Comparison of ENCODE assay signal across 22 cellular contexts in genomic region chr11:72606362-72607100, GRCh38.
A peak's percentile ranks its signal among the peaks of the same experiment; 100 is the strongest.
DNase-seq lines count a peak whose midpoint lies in the region; ATAC-seq and TF ChIP-seq lines count a peak whose summit lies in the region.
"Had no signal": no experiment of that assay in that cellular context is flagged by ENCODE, and none has a peak within 500 bp of the region (broad histone marks: within the 10 kb centered on the region; RNA-seq: fewer than 3 reads in every experiment).

No MANE protein-coding gene starts in this region.

- WGBS in neuronal stem cell (ENCODE audit: extremely low coverage in 2 of 2, insufficient read length in 2 of 2, insufficient replicate concordance in 1 of 2), 2 donors = no CpG with 5 or more reads among the region's 11 CpGs
- 85% methylated on average over 9 of the region's 11 CpGs for WGBS in esophagus muscularis mucosa

- TF ChIP-seq POLR2A in uterus (IDR thresholded peaks at IDR 0.05) = no peak
- TF ChIP-seq POLR2A in esophagus muscularis mucosa (IDR thresholded peaks at IDR 0.05; ENCODE audit: low read depth) = no peak

- no peak for DNase-seq in NT2/D1 (ENCODE audit: low read depth, low spot score)
- peak; percentile 66 for DNase-seq in fibroblast of the aortic adventitia (ENCODE audit: low read depth)
- no peak for DNase-seq in neuronal stem cell (ENCODE audit: low spot score)
- DNase-seq in uterus = peak in 1 of 2 donors; percentile 32
- DNase-seq in NCI-H1092 treated with DMSO at 0.1 percent for 48 hours (lab: John Stamatoyannopoulos, UW) = no peak
- no peak for DNase-seq in esophagus muscularis mucosa (ENCODE audit: extremely low spot score)
- DNase-seq: activated CD8-positive, alpha-beta memory T cell treated with anti-CD3 and anti-CD28 coated beads, Interleukin-2, amount 50 U/mL, for 4 hours; activated effector memory CD4-positive, alpha-beta T cell treated with Interleukin-2 at 50 U/mL for 16 hours; CD8-positive, alpha-beta memory T cell; central memory CD4-positive, alpha-beta T cell; GDM1; glutamatergic neuron; NCI-H187; NCI-H2227 treated with DMSO at 0.1 percent for 48 hours; NCI-H774; PC-9; substantia nigra; T-helper 2 cell; WERI-Rb-1 had no signal

- no peak overlapping the region for H3K4me2 ChIP-seq in neuronal stem cell (ENCODE audit: insufficient read depth, low read length, poor library complexity, severe bottlenecking)
- H3K4me2 ChIP-seq: neural progenitor cell, PC-9 had no signal

- no peak for TF ChIP-seq EP300 in esophagus muscularis mucosa (IDR thresholded peaks at IDR 0.05)

- peak overlapping the region; percentile 50 for H3K23ac ChIP-seq in neuronal stem cell (ENCODE audit: low read depth, low read length, poor library complexity)

- no peak overlapping the region for H4K8ac ChIP-seq in neuronal stem cell (ENCODE audit: low read depth, low read length)

- no peak overlapping the region for H3K27ac ChIP-seq in neuronal stem cell (replicated peaks; ENCODE audit: low read length)
- peak overlapping the region; percentile 16 to 41 for H3K27ac ChIP-seq in uterus
- H3K27ac ChIP-seq in esophagus muscularis mucosa (replicated peaks in 1 of 4) = peak overlapping the region in 2 of 4 donors; percentile 34
- H3K27ac ChIP-seq: neural progenitor cell, PC-9, SJSA1, WERI-Rb-1 had no signal

- no peak for ATAC-seq in GM21360 (IDR thresholded peaks at IDR 0.05; ENCODE audit: unreplicated experiment)

- H3K4me1 ChIP-seq in NT2/D1 (ENCODE audit: insufficient read depth, insufficient read length) (peaks cover 6% of the 10 kb centered on the region), neuronal stem cell (ENCODE audit: control insufficient read depth in 2 of 2, insufficient read depth in 1 of 2, low read depth in 1 of 2, low read length in 2 of 2) (peaks cover 0 to 7% of the 10 kb centered on the region in 2 donors), uterus (peaks cover 0 to 6% of the 10 kb centered on the region in 2 donors), esophagus muscularis mucosa (peaks cover 14 to 31% (median 21%) of the 10 kb centered on the region in 4 donors)
- H3K4me1 ChIP-seq: neural progenitor cell, SJSA1 had no signal

- peak overlapping the region; percentile 56 for H3K18ac ChIP-seq in neuronal stem cell (ENCODE audit: low read length)

- H3K36me3 ChIP-seq in NT2/D1 (ENCODE audit: insufficient read depth, insufficient read length, low read length) (no peaks in the 10 kb centered on the region), neuronal stem cell (replicated peaks in 1 of 2; ENCODE audit: control insufficient read depth in 2 of 2, insufficient read depth in 2 of 2, low read length in 2 of 2) (no peaks in the 10 kb centered on the region), uterus (no peaks in the 10 kb centered on the region), esophagus muscularis mucosa (peaks cover 0 to 51% (median 21%) of the 10 kb centered on the region in 4 donors)
- H3K36me3 ChIP-seq: neural progenitor cell, SJSA1, WERI-Rb-1 had no signal

- H3K9ac ChIP-seq in NT2/D1 (ENCODE audit: insufficient read length, low read depth) (peak overlapping the region; percentile 16), neuronal stem cell (ENCODE audit: low read depth, low read length, poor library complexity) (no peak overlapping the region)
- H3K9ac ChIP-seq: neural progenitor cell had no signal

- peak overlapping the region; percentile 10 for H2BK15ac ChIP-seq in neuronal stem cell (ENCODE audit: low read length)

- no peak overlapping the region for H2BK5ac ChIP-seq in neuronal stem cell (ENCODE audit: low read length)

- no peak overlapping the region for H3K4ac ChIP-seq in neuronal stem cell (ENCODE audit: low read length)

- H3K27me3 ChIP-seq in NT2/D1 (ENCODE audit: insufficient read depth, insufficient read length) (no peaks in the 10 kb centered on the region), neuronal stem cell (ENCODE audit: control insufficient read depth in 3 of 3, insufficient read depth in 3 of 3, low read depth in 1 of 3, low read length in 3 of 3) (peaks cover 0 to 70% (median 0%) of the 10 kb centered on the region in 3 experiments), uterus (no peaks in the 10 kb centered on the region), esophagus muscularis mucosa (no peaks in the 10 kb centered on the region)
- H3K27me3 ChIP-seq: SJSA1 had no signal

- no peak overlapping the region for H2BK12ac ChIP-seq in neuronal stem cell (ENCODE audit: low read length)

- no peaks in the 10 kb centered on the region for H3K9me3 ChIP-seq in NT2/D1 (ENCODE audit: insufficient read depth, low read length)
- no peaks in the 10 kb centered on the region for H3K9me3 ChIP-seq in neuronal stem cell (replicated peaks in 1 of 2; ENCODE audit: control insufficient read depth in 2 of 2, insufficient read depth in 1 of 2, low read depth in 1 of 2, low read length in 2 of 2)
- no peaks in the 10 kb centered on the region for H3K9me3 ChIP-seq in uterus
- H3K9me3 ChIP-seq in esophagus muscularis mucosa = no peaks in the 10 kb centered on the region
- H3K9me3 ChIP-seq: SJSA1 had no signal

- H4K91ac ChIP-seq in neuronal stem cell (ENCODE audit: low read depth, low read length, poor library complexity) = no peak overlapping the region

- H2AK5ac ChIP-seq in neuronal stem cell (ENCODE audit: low read depth, low read length) = no peak overlapping the region

- H2AFZ ChIP-seq in neuronal stem cell (ENCODE audit: low read length) = no peak overlapping the region
- H2AFZ ChIP-seq: neural progenitor cell, PC-9 had no signal

- no peak for TF ChIP-seq CTCF in fibroblast of the aortic adventitia (IDR thresholded peaks at IDR 0.05; ENCODE audit: insufficient read depth, low read length)
- TF ChIP-seq CTCF in uterus (IDR thresholded peaks at IDR 0.05) = no peak
- TF ChIP-seq CTCF in esophagus muscularis mucosa (IDR thresholded peaks at IDR 0.05) = no peak

- intact Hi-C loops in uterus (cut with DNase I; ENCODE audit: low total_unique reads) = no loop called here
- intact Hi-C loops in esophagus muscularis mucosa (cut with DNase I) = no loop called here

- no peak overlapping the region for H3K14ac ChIP-seq in neuronal stem cell (ENCODE audit: low read length)

- no peak overlapping the region for H3K4me3 ChIP-seq in NT2/D1 (ENCODE audit: insufficient read length, low read depth)
- H3K4me3 ChIP-seq in fibroblast of the aortic adventitia (ENCODE audit: low read depth, low read length) = no peak overlapping the region
- H3K4me3 ChIP-seq in neuronal stem cell (ENCODE audit: low read length in 2 of 2) = no peak overlapping the region
- H3K4me3 ChIP-seq in uterus = no peak overlapping the region
- no peak overlapping the region for H3K4me3 ChIP-seq in esophagus muscularis mucosa
- H3K4me3 ChIP-seq: neural progenitor cell, PC-9, SJSA1 had no signal

- H2BK120ac ChIP-seq in neuronal stem cell (ENCODE audit: low read depth, low read length) = peak overlapping the region; percentile 5

- no peaks in the 10 kb centered on the region for H3K79me1 ChIP-seq in neuronal stem cell (ENCODE audit: low read depth, low read length)
